In the genomic region with DNA sequence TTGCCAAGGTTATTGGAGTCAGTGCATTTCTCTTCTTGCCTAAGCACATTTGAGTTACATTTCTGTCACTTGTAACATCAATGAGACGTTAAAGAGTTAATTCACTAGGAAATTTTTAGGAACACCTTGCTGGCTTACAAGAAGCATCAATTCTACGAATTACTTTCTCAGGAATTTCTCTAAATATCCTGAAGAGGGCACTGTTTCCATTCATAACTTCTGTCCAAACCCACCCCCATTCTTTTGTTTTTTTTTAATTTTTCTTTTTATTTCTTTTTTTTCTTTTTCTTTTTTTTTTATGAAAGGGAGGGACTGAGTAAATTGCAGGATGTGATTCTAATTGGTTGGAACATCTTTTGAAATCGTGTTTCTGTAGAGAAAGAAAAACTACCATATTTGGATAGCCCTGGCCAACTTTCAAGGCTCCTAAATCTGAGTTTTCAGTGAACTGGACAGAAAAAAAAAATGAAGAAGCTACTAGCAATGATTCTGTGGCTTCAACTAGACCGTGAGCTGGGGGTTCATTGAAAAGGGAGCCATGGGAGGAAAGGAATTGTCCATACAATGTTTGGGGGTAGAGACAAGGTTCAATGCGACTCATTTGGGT, we compare ENCODE assay signal across 8 cellular contexts.
DNase-seq lines count a peak whose midpoint lies in the region; ATAC-seq, FAIRE-seq and TF ChIP-seq lines count a peak whose summit lies in the region.

No MANE protein-coding gene starts in this region.

- FAIRE-seq in kidney (lab: Jason Lieb, UNC) = peak; percentile 85

- H3K27me3 ChIP-seq in BJ (ENCODE audit: control insufficient read depth, insufficient read depth, low read length) (peaks cover 5% of the 10 kb centered on the region; the same call in 1 of the 2 replicates), GM23338 (ENCODE audit: insufficient read depth) (no peaks in the 10 kb centered on the region), WERI-Rb-1 (ENCODE audit: insufficient read depth, low read depth, severe bottlenecking) (peaks cover 73% of the 10 kb centered on the region), ovary (no peaks in the 10 kb centered on the region)

- no peak overlapping the region for H3K4me2 ChIP-seq in GM23338

- no peak overlapping the region for H3K4me3 ChIP-seq in BJ (ENCODE audit: low read depth, low read length)
- H3K4me3 ChIP-seq in GM23338 = no peak overlapping the region
- H3K4me3 ChIP-seq in WERI-Rb-1 (ENCODE audit: low read depth, low read length) = no peak overlapping the region
- H3K4me3 ChIP-seq in kidney (ENCODE audit: low read length in 2 of 2) = no peak overlapping the region
- no peak overlapping the region for H3K4me3 ChIP-seq in ovary

- no peaks in the 10 kb centered on the region for H4K20me1 ChIP-seq in GM23338 (replicated peaks; ENCODE audit: insufficient read depth)

- CTCF ChIA-PET in BJ (lab: Yijun Ruan, JAX) = interaction anchor here (0.6 kb wide), 4 partner anchors 10 to 1456 kb away, joined by 3 to 5 read pairs (median 3); no protein-coding TSS in a partner anchor

- H3K4me1 Mint-ChIP-seq in GM23338 = no peaks in the 10 kb centered on the region

- 24 to 29% (median 24%) methylated on average over 5 of the region's 5 CpGs for WGBS in ovary, 3 donors

- peak; percentile 47 for TF ChIP-seq CTCF in BJ (IDR thresholded peaks at IDR 0.05; ENCODE audit: insufficient read depth, low read depth, low read length)
- peak in 1 of 2 experiments; percentile 62; a peak in 3 of 4 replicates for TF ChIP-seq CTCF in GM23338 (conservative IDR thresholded peaks at IDR 0.05; ENCODE audit: low read depth in 2 of 2)
- TF ChIP-seq CTCF in WERI-Rb-1 (IDR thresholded peaks at IDR 0.05; ENCODE audit: low read depth, low read length) = 0 out of 2 replicates have a peak, but pooled peaks have one; percentile 17
- TF ChIP-seq CTCF in kidney (IDR thresholded peaks at IDR 0.05; ENCODE audit: borderline replicate concordance, extremely low read depth, insufficient read depth) = peak; percentile 23
- TF ChIP-seq CTCF in ovary (IDR thresholded peaks at IDR 0.05) = peak in 1 of 3 donors; percentile 12

- H3K4me3 Mint-ChIP-seq in GM23338 = no peak overlapping the region

- H3K27ac Mint-ChIP-seq in GM23338 = peak overlapping the region; percentile 27; the same call in 1 of the 2 replicates

- POLR2A ChIA-PET in BJ (lab: Charles Lee) = no interaction called here

- TF ChIP-seq POLR2A in ovary (IDR thresholded peaks at IDR 0.05) = no peak

- H3F3A ChIP-seq in GM23338 (replicated peaks; ENCODE audit: low read depth) = no peaks in the 10 kb centered on the region

- intact Hi-C loops in kidney (cut with DNase I) = no loop called here
- intact Hi-C loops in ovary (cut with DNase I) = no loop called here

- H3K4me1 ChIP-seq in GM23338 (ENCODE audit: insufficient read depth) (no peaks in the 10 kb centered on the region), kidney (ENCODE audit: control insufficient read depth in 1 of 2, insufficient read depth in 1 of 2, low read depth in 1 of 2, low read length in 2 of 2) (no peaks in the 10 kb centered on the region), ovary (ENCODE audit: insufficient read depth) (no peaks in the 10 kb centered on the region)

- H3K79me2 ChIP-seq in GM23338 (replicated peaks; ENCODE audit: insufficient read depth) = no peaks in the 10 kb centered on the region

- DNase-seq in BJ (ENCODE audit: low read depth) = no peak
- peak; percentile 61 for DNase-seq in GM23338 (ENCODE audit: low spot score)
- no peak for DNase-seq in WERI-Rb-1
- no peak for DNase-seq in kidney
- DNase-seq in cerebellar cortex (ENCODE audit: low spot score) = no peak
- DNase-seq in ovary = no peak

- TF ChIP-seq EP300 in ovary (IDR thresholded peaks at IDR 0.05) = no peak

- H3K9me3 ChIP-seq in WERI-Rb-1 (ENCODE audit: severe bottlenecking) (no peaks in the 10 kb centered on the region), kidney (ENCODE audit: control insufficient read depth in 1 of 2, low read length in 2 of 2) (no peaks in the 10 kb centered on the region), ovary (no peaks in the 10 kb centered on the region)

- H3K9ac ChIP-seq in kidney (ENCODE audit: low read length in 2 of 2) = no peak overlapping the region

- ATAC-seq in GM23338 (no peak; the same call in 1 of the 3 replicates), GM21528 (IDR thresholded peaks at IDR 0.05; ENCODE audit: low FRiP score, unreplicated experiment) (no peak), GM21737 (IDR thresholded peaks at IDR 0.05; ENCODE audit: unreplicated experiment) (no peak)

- H3K9me2 ChIP-seq in GM23338 (ENCODE audit: insufficient read depth) = no peaks in the 10 kb centered on the region

- H2AFZ ChIP-seq in GM23338 = peak overlapping the region; percentile 20; the same call in 1 of the 2 replicates

- H3K27ac ChIP-seq in GM23338 (ENCODE audit: low read depth) (no peak overlapping the region), WERI-Rb-1 (no peak overlapping the region), kidney (ENCODE audit: low read depth in 2 of 2, low read length in 2 of 2) (no peak overlapping the region), ovary (no peak overlapping the region)

- H3K36me3 ChIP-seq in BJ (ENCODE audit: control insufficient read depth, insufficient read depth, low read length) (no peaks in the 10 kb centered on the region), GM23338 (ENCODE audit: insufficient read depth) (no peaks in the 10 kb centered on the region), WERI-Rb-1 (no peaks in the 10 kb centered on the region), kidney (ENCODE audit: control insufficient read depth in 1 of 2, insufficient read depth in 2 of 2, low read length in 2 of 2) (no peaks in the 10 kb centered on the region), ovary (no peaks in the 10 kb centered on the region)

- H3K36me3 Mint-ChIP-seq in GM23338 (ENCODE audit: low read depth) = no peaks in the 10 kb centered on the region

- H3K9me3 Mint-ChIP-seq in GM23338 = no peaks in the 10 kb centered on the region

- no peaks in the 10 kb centered on the region for H3K27me3 Mint-ChIP-seq in GM23338 (ENCODE audit: insufficient read depth, low read depth, poor library complexity)

TF ChIP-seq in GM23338, 12 proteins besides CTCF, POLR2A, EP300 and RAD21 (continues in another document):
- TF ChIP-seq ZNF114 (CRISPR knock-in tag; IDR thresholded peaks at IDR 0.05) = no peak
- TF ChIP-seq STAT1 (IDR thresholded peaks at IDR 0.05; ENCODE audit: unreplicated experiment) = no peak
- no peak for TF ChIP-seq EZH2 (IDR thresholded peaks at IDR 0.05; ENCODE audit: low read depth, unreplicated experiment)
- no peak for TF ChIP-seq POLR2AphosphoS5 (IDR thresholded peaks at IDR 0.05; ENCODE audit: low read depth)
- TF ChIP-seq, protein P1, sequence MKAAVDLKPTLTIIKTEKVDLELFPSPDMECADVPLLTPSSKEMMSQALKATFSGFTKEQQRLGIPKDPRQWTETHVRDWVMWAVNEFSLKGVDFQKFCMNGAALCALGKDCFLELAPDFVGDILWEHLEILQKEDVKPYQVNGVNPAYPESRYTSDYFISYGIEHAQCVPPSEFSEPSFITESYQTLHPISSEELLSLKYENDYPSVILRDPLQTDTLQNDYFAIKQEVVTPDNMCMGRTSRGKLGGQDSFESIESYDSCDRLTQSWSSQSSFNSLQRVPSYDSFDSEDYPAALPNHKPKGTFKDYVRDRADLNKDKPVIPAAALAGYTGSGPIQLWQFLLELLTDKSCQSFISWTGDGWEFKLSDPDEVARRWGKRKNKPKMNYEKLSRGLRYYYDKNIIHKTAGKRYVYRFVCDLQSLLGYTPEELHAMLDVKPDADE (IDR thresholded peaks at IDR 0.05) = no peak
